Comparison of ENCODE assay signal across 25 cellular contexts in the genomic region with DNA sequence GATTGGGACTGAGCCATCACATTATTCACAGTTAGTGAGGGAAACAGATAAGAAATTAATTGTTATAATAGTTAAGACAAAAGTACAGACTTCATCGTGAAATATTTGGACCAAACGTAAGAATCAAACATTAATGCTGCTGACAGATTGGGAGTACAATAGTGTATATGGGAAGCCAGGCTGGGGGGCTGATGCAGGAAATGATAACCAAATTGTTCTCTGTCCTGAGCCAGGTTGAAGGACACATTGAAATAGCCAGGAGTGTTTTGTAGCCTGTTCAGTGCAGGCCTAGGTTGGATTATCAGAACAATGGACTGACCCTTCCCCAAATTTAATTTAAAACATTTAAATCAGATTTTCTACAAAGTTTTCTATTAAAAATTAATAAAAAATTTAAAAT.
DNase-seq lines count a peak whose midpoint lies in the region; ATAC-seq, FAIRE-seq and TF ChIP-seq lines count a peak whose summit lies in the region.
"Had no signal": no experiment of that assay in that cellular context is flagged by ENCODE, and none has a peak within 500 bp of the region (broad histone marks: within the 10 kb centered on the region; RNA-seq: fewer than 3 reads in every experiment).

No MANE protein-coding gene starts in this region.

- intact Hi-C loops in heart right ventricle (cut with DNase I) (loop anchor here in 1 of 10 donors (10.0 kb wide), 1 partner anchor 301 kb away; the partner anchor contains the start of gene FOSL2), Right ventricle myocardium superior (cut with DNase I) (no loop called here), endothelial cell of umbilical vein (cut with micrococcal nuclease) (loop anchor here (1.0 kb wide), 2 partner anchors 12 to 299 kb away; partner anchors contain the start of gene FOSL2)

- H4K20me1 ChIP-seq in endothelial cell of umbilical vein (replicated peaks; ENCODE audit: control insufficient read depth, extremely low read depth, insufficient read depth, low read length): no peaks in the 10 kb centered on the region
- H4K20me1 ChIP-seq: BLaER1 treated with 17β-estradiol and CSF1 and Interleukin-3, amounts not matched to agents 10 nM and 100 nM had no signal

- H3K9me3 ChIP-seq in heart right ventricle: no peaks in the 10 kb centered on the region
- H3K9me3 ChIP-seq in endothelial cell of umbilical vein (replicated peaks; ENCODE audit: control insufficient read depth, insufficient read depth, low read length): no peaks in the 10 kb centered on the region
- H3K9me3 ChIP-seq: A549; BLaER1 treated with 17β-estradiol and CSF1 and Interleukin-3, amounts not matched to agents 10 nM and 100 nM; Caco-2 had no signal

- H3K79me2 ChIP-seq in endothelial cell of umbilical vein (ENCODE audit: control insufficient read depth, insufficient read depth, low read length): no peaks in the 10 kb centered on the region

- DNase-seq in heart right ventricle (no peak), Right ventricle myocardium superior (no peak), endothelial cell of umbilical vein (ENCODE audit: low read depth, low spot score) (peak; percentile 43), lung microvascular endothelial cell (ENCODE audit: low read depth in 2 of 2) (peak; percentile 10 to 56), amniotic stem cell (lab: John Stamatoyannopoulos, UW) (no peak), glomerular visceral epithelial cell (ENCODE audit: extremely low spot score) (no peak)
- DNase-seq: AML-193; Caco-2; Calu3; CD4-positive, alpha-beta T cell; CD8-positive, alpha-beta T cell; DMS 273 treated with DMSO at 0.1 percent for 48 hours; DMS153; DMS53; DMS79; DND-41; EL; GDM1 had no signal

- no TSS peak for BruUV-seq in endothelial cell of umbilical vein (replicated peaks; lab: Mats Ljungman, UMichigan)

- H3K36me3 ChIP-seq in heart right ventricle (no peaks in the 10 kb centered on the region), endothelial cell of umbilical vein (ENCODE audit: control insufficient read depth in 2 of 2, extremely low read depth in 1 of 2, insufficient read depth in 2 of 2, low read length in 2 of 2) (no peaks in the 10 kb centered on the region)

- ATAC-seq in heart right ventricle: peak in 5 of 8 donors; percentile 42 to 79 (median 56)
- ATAC-seq in Right ventricle myocardium superior (ENCODE audit: poor library complexity): no peak
- ATAC-seq: A549; CD8-positive, alpha-beta T cell; GM12878 had no signal

- TF ChIP-seq CTCF in heart right ventricle (IDR thresholded peaks at IDR 0.05) (no peak), endothelial cell of umbilical vein (IDR thresholded peaks at IDR 0.05; ENCODE audit: extremely low read depth in 1 of 2, insufficient read depth in 1 of 2, low read depth in 1 of 2, low read length in 2 of 2) (no peak)

- 62% methylated on average over 2 of the region's 2 CpGs for WGBS in heart right ventricle, 2 donors

- no peak for TF ChIP-seq POLR2A in endothelial cell of umbilical vein (IDR thresholded peaks at IDR 0.05; ENCODE audit: low read depth, low read length)

- no peak for FAIRE-seq in endothelial cell of umbilical vein (lab: Jason Lieb, UNC)
- FAIRE-seq: GM12878, GM12892, GM18507 had no signal

- no peak overlapping the region for H3K4me3 ChIP-seq in heart right ventricle
- no peak overlapping the region for H3K4me3 ChIP-seq in endothelial cell of umbilical vein (replicated peaks in 1 of 3; ENCODE audit: insufficient read depth in 1 of 3, low read depth in 1 of 3, low read length in 3 of 3)
- H3K4me3 ChIP-seq: A549; BLaER1 treated with 17β-estradiol and CSF1 and Interleukin-3, amounts not matched to agents 10 nM and 100 nM; GM12878 had no signal

- POLR2A ChIA-PET in endothelial cell of umbilical vein (lab: Charles Lee): no interaction called here

- H3K4me1 ChIP-seq in heart right ventricle (peaks cover 0 to 39% (median 7%) of the 10 kb centered on the region in 9 donors), endothelial cell of umbilical vein (ENCODE audit: control insufficient read depth, extremely low read depth, insufficient read depth, low read length) (peaks cover 12% of the 10 kb centered on the region)
- H3K4me1 ChIP-seq: BLaER1 treated with 17β-estradiol and CSF1 and Interleukin-3, amounts not matched to agents 10 nM and 100 nM had no signal

- CTCF ChIA-PET in endothelial cell of umbilical vein (lab: Charles Lee): no interaction called here

- H3K9ac ChIP-seq in endothelial cell of umbilical vein (replicated peaks; ENCODE audit: extremely low read depth, insufficient read depth, low read length): no peak overlapping the region
- H3K9ac ChIP-seq: BLaER1 treated with 17β-estradiol and CSF1 and Interleukin-3, amounts not matched to agents 10 nM and 100 nM had no signal

- H3K27me3 ChIP-seq in heart right ventricle (no peaks in the 10 kb centered on the region), endothelial cell of umbilical vein (ENCODE audit: control insufficient read depth in 2 of 2, insufficient read depth in 2 of 2, low read length in 2 of 2) (no peaks in the 10 kb centered on the region)
- H3K27me3 ChIP-seq: BLaER1 treated with 17β-estradiol and CSF1 and Interleukin-3, amounts not matched to agents 10 nM and 100 nM had no signal

- no peak overlapping the region for H2AFZ ChIP-seq in endothelial cell of umbilical vein (ENCODE audit: low read depth, low read length)

- H3K27ac ChIP-seq in heart right ventricle: peak overlapping the region in 6 of 10 donors; percentile 8 to 41 (median 24)
- no peak overlapping the region for H3K27ac ChIP-seq in endothelial cell of umbilical vein (ENCODE audit: insufficient read depth, low read depth, low read length)
- H3K27ac ChIP-seq: 22Rv1; BLaER1 treated with 17β-estradiol and CSF1 and Interleukin-3, amounts not matched to agents 10 nM and 100 nM; C4-2B had no signal

- no peaks in the 10 kb centered on the region for H3K9me1 ChIP-seq in endothelial cell of umbilical vein (replicated peaks; ENCODE audit: control insufficient read depth, extremely low read depth, insufficient read depth, low read length)

- H3K4me2 ChIP-seq in endothelial cell of umbilical vein (ENCODE audit: insufficient read depth, low read length): no peak overlapping the region
- H3K4me2 ChIP-seq: A549; BLaER1 treated with 17β-estradiol and CSF1 and Interleukin-3, amounts not matched to agents 10 nM and 100 nM had no signal

- dilution Hi-C loops in endothelial cell of umbilical vein (cut with MboI; ENCODE audit: extremely low pct_ligation_motif_present, low sequenced_read_pairs): no loop called here

TF ChIP-seq in endothelial cell of umbilical vein, 7 proteins besides CTCF, POLR2A, EP300 and RAD21:
- TF ChIP-seq, protein P1, sequence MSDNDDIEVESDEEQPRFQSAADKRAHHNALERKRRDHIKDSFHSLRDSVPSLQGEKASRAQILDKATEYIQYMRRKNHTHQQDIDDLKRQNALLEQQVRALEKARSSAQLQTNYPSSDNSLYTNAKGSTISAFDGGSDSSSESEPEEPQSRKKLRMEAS (IDR thresholded peaks at IDR 0.05; ENCODE audit: insufficient read depth, insufficient read length): no peak
- TF ChIP-seq EZH2 (IDR thresholded peaks at IDR 0.05; ENCODE audit: borderline replicate concordance, low read depth, low read length, severe bottlenecking) (no peak), FOS (IDR thresholded peaks at IDR 0.05; ENCODE audit: borderline replicate concordance, insufficient read depth, low read length) (no peak), MYC (IDR thresholded peaks at IDR 0.05; ENCODE audit: low read depth, low read length) (no peak), GATA2 (IDR thresholded peaks at IDR 0.05; ENCODE audit: insufficient read depth, insufficient read length, low read depth, low read length) (no peak), JUN (IDR thresholded peaks at IDR 0.05; ENCODE audit: borderline replicate concordance, insufficient read depth, insufficient read length, low read depth) (no peak), POLR2AphosphoS5 (IDR thresholded peaks at IDR 0.05; ENCODE audit: insufficient read depth, low read depth, low read length) (no peak)

Comparison
In these comparisons a context has a peak if more than half of its experiments do, and no peak if none do; other contexts are left out.
1. DNase-seq: peak in endothelial cell of umbilical vein (single experiment) and lung microvascular endothelial cell (2 of 2); none in heart right ventricle (0 of 2), Right ventricle myocardium superior (single experiment), amniotic stem cell (single experiment) and glomerular visceral epithelial cell (single experiment).